In genomic region chr15:93018574-93018973, GRCh38 we compare ENCODE assay signal across 9 cellular contexts.
DNase-seq lines count a peak whose midpoint lies in the region; ATAC-seq and TF ChIP-seq lines count a peak whose summit lies in the region.
"Had no signal": no experiment of that assay in that cellular context is flagged by ENCODE, and none has a peak within 500 bp of the region (broad histone marks: within the 10 kb centered on the region; RNA-seq: fewer than 3 reads in every experiment).

No MANE protein-coding gene starts in this region.

- H3K4me3 ChIP-seq in tibial artery = no peak overlapping the region
- H3K4me3 ChIP-seq in right atrium auricular region = no peak overlapping the region
- H3K4me3 ChIP-seq: adrenal gland had no signal

- ATAC-seq in HG02884 (IDR thresholded peaks at IDR 0.05; ENCODE audit: unreplicated experiment) = no peak

- TF ChIP-seq CTCF in VCaP (conservative IDR thresholded peaks at IDR 0.05) = peak; percentile 63
- TF ChIP-seq CTCF in tibial artery (IDR thresholded peaks at IDR 0.05) = peak in 1 of 2 experiments; percentile 11
- TF ChIP-seq CTCF in right atrium auricular region (IDR thresholded peaks at IDR 0.05) = no peak

- intact Hi-C loops in tibial artery (cut with DNase I; ENCODE audit: low total_unique reads) = no loop called here

- H3K27me3 ChIP-seq in tibial artery (no peaks in the 10 kb centered on the region), right atrium auricular region (no peaks in the 10 kb centered on the region)
- H3K27me3 ChIP-seq: adrenal gland had no signal

- H3K27ac ChIP-seq in VCaP (no peak overlapping the region), tibial artery (peak overlapping the region; percentile 21 to 37), right atrium auricular region (peak overlapping the region in 1 of 2 donors; percentile 9)
- H3K27ac ChIP-seq: adrenal gland had no signal

- no peak for DNase-seq in activated naive CD4-positive, alpha-beta T cell treated with Interleukin-2 at 50 U/mL for 16 hours
- DNase-seq in glomerular visceral epithelial cell (ENCODE audit: extremely low spot score) (peak; percentile 12), tibial artery (no peak), middle frontal gyrus (ENCODE audit: extremely low spot score, low spot score) (no peak), right atrium auricular region (ENCODE audit: low spot score) (no peak)
- DNase-seq: adrenal gland had no signal

- H3K9me3 ChIP-seq in tibial artery (no peaks in the 10 kb centered on the region), right atrium auricular region (no peaks in the 10 kb centered on the region)
- H3K9me3 ChIP-seq: adrenal gland had no signal

- H3K36me3 Mint-ChIP-seq in activated naive CD4-positive, alpha-beta T cell treated with anti-CD3 and anti-CD28 coated beads, Interleukin-2, amount 50 U/mL, for 24 hours = peaks cover 48% of the 10 kb centered on the region

- H3K9me3 Mint-ChIP-seq in activated naive CD4-positive, alpha-beta T cell treated with anti-CD3 and anti-CD28 coated beads, Interleukin-2, amount 50 U/mL, for 24 hours = no peaks in the 10 kb centered on the region

- H3K36me3 ChIP-seq in tibial artery (peaks cover 72 to 98% (median 80%) of the 10 kb centered on the region in 3 donors), right atrium auricular region (peaks cover 87% of the 10 kb centered on the region)

- H3K4me3 Mint-ChIP-seq in activated naive CD4-positive, alpha-beta T cell treated with anti-CD3 and anti-CD28 coated beads, Interleukin-2, amount 50 U/mL, for 24 hours = peak overlapping the region; percentile 51

- H3K27me3 Mint-ChIP-seq in activated naive CD4-positive, alpha-beta T cell treated with anti-CD3 and anti-CD28 coated beads, Interleukin-2, amount 50 U/mL, for 24 hours = no peaks in the 10 kb centered on the region

- H3K27ac Mint-ChIP-seq in activated naive CD4-positive, alpha-beta T cell treated with anti-CD3 and anti-CD28 coated beads, Interleukin-2, amount 50 U/mL, for 24 hours = peak overlapping the region; percentile 93

- H3K4me1 ChIP-seq in tibial artery = peaks cover 0 to 8% (median 0%) of the 10 kb centered on the region in 4 donors
- H3K4me1 ChIP-seq in right atrium auricular region = no peaks in the 10 kb centered on the region

- H3K4me1 Mint-ChIP-seq in activated naive CD4-positive, alpha-beta T cell treated with anti-CD3 and anti-CD28 coated beads, Interleukin-2, amount 50 U/mL, for 24 hours = peaks cover 64% of the 10 kb centered on the region
